ENCODE assay signal across 1 cellular context in the genomic region with DNA sequence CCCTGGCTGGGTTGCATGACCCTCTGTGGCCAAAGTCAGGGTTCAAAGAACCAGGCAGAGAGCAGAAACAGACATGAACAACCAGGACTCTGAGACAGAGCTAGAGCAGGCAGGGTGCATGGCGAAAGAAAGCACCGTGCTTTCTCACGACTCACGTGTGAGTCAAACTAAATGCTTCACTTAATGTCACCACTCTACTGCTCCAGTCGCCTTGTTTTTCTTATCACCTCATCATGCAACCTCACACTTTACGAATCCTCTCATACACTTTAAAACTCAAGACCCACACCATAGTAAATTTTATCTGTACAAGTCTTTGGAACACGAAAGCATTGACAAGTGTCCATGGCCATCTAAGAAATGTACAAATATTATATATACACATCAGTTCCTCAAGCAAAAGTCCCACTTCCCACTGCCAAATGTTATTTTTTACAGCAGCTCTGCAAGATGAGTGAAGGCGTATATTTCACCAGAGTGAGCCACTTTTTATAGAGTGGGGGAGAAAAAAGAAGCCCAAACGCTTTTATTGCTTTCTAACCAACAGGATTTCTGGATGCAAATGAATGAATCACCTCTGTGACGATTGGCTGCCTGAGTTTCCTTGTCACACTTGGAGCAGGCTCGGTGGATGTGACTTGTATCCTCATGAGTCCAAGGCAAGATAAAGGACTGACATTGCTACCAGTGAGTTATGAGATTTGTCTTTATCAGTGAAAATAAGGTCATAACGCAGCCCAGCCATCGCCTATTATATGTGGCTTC.
TF ChIP-seq lines count a peak whose summit lies in the region.

No MANE protein-coding gene starts in this region.

TF ChIP-seq in HCT116, 20 proteins besides CTCF, POLR2A, EP300 and RAD21:
- 0 out of 2 replicates have a peak, but pooled peaks have one; percentile 29 for TF ChIP-seq JUND (IDR thresholded peaks at IDR 0.05)
- TF ChIP-seq, protein P1, sequence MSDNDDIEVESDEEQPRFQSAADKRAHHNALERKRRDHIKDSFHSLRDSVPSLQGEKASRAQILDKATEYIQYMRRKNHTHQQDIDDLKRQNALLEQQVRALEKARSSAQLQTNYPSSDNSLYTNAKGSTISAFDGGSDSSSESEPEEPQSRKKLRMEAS (IDR thresholded peaks at IDR 0.05): no peak
TF ChIP-seq in HCT116: peak in this region for 1.
